Comparison of ENCODE assay signal across 8 cellular contexts in the genomic region with DNA sequence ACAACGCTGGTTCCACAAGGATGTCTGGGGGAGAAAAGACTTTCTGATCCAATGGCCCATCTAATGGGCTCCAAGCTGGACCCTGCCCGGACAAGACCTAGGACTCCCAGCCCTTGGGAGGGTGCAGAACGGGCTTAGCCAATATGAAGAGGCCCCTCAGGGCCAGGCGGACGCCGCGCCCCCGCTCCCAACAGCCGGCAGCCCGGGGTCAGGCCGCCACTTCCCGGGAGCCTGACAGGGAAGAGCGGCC. TPM values are rescaled to one million over a fixed set of nuclear protein-coding genes. Genes with fewer than 3 reads are reported as not detected.
DNase-seq lines count a peak whose midpoint lies in the region; ATAC-seq and TF ChIP-seq lines count a peak whose summit lies in the region.

No MANE protein-coding gene starts in this region.

- ATAC-seq in aorta (ENCODE audit: low FRiP score) (no peak), GM19452 (IDR thresholded peaks at IDR 0.05; ENCODE audit: unreplicated experiment) (no peak), GM19467 (IDR thresholded peaks at IDR 0.05; ENCODE audit: unreplicated experiment) (no peak)

- H3K27ac ChIP-seq in right atrium auricular region: peak overlapping the region; percentile 91 to 98
- peak overlapping the region in 57 of 59 donors; percentile 1 to 99 (median 84) for H3K27ac ChIP-seq in dorsolateral prefrontal cortex
- H3K27ac ChIP-seq in aorta (ENCODE audit: low read depth in 1 of 2, low read length in 2 of 2): peak overlapping the region in 1 of 2 donors; percentile 41

- intact Hi-C loops in cardiac septum (cut with DNase I) (loop anchor here (2.0 to 5.0 kb wide), 2 partner anchors 66 to 270 kb away; no protein-coding TSS in a partner anchor), dorsolateral prefrontal cortex (cut with DNase I) (loop anchor here in 1 of 2 donors (5.0 kb wide), 1 partner anchor 40 kb away; no protein-coding TSS in a partner anchor), aorta (cut with DNase I) (no loop called here)

- WGBS in aorta, 2 donors: 0 to 1% methylated on average over 13 of the region's 13 CpGs

- no peaks in the 10 kb centered on the region for H3K9me3 ChIP-seq in right atrium auricular region
- no peaks in the 10 kb centered on the region for H3K9me3 ChIP-seq in aorta (ENCODE audit: control insufficient read depth, low read length)

- H3K27me3 ChIP-seq in right atrium auricular region (no peaks in the 10 kb centered on the region), dorsolateral prefrontal cortex (no peaks in the 10 kb centered on the region), aorta (ENCODE audit: control insufficient read depth in 1 of 2, insufficient read depth in 2 of 2, low read length in 1 of 2) (no peaks in the 10 kb centered on the region)

- H3K4me1 ChIP-seq in right atrium auricular region (peaks cover 0 to 59% of the 10 kb centered on the region in 2 donors), aorta (ENCODE audit: control insufficient read depth in 1 of 2, insufficient read depth in 2 of 2, low read length in 2 of 2) (peaks cover 4 to 7% of the 10 kb centered on the region in 2 donors)

- H3K4me3 ChIP-seq in right atrium auricular region (peak overlapping the region; percentile 77 to 80), dorsolateral prefrontal cortex (peak overlapping the region; percentile 45 to 97 (median 85)), aorta (ENCODE audit: low read length in 2 of 2) (peak overlapping the region; percentile 58 to 80)

- DNase-seq in right atrium auricular region (ENCODE audit: low spot score) (no peak), cardiac septum (ENCODE audit: low spot score) (no peak), dorsolateral prefrontal cortex (peak in 1 of 10 donors; percentile 62), myocyte (ENCODE audit: low read depth) (peak; percentile 87), aorta (no peak), LoVo (ENCODE audit: low spot score) (no peak)

- TF ChIP-seq CTCF in right atrium auricular region (IDR thresholded peaks at IDR 0.05) (no peak), dorsolateral prefrontal cortex (IDR thresholded peaks at IDR 0.05 in 54 of 56, conservative IDR thresholded peaks at IDR 0.05 in 2 of 56; ENCODE audit: low read depth in 1 of 56, partially characterized antibody in 56 of 56) (no peak)

- H3K36me3 ChIP-seq in right atrium auricular region (no peaks in the 10 kb centered on the region), aorta (ENCODE audit: control insufficient read depth in 1 of 2, insufficient read depth in 2 of 2, low read length in 1 of 2) (no peaks in the 10 kb centered on the region)

RNA-seq across cellular contexts. Expression of a gene that starts 0.5 kb away (rescaled TPM):
- total RNA-seq in right atrium auricular region (10 to 100 TPM; 60.5 to 65.4 TPM), cardiac septum (50.5 TPM), dorsolateral prefrontal cortex (10 to 100 TPM; 11.8 to 97.5 (median 27.5) TPM), myocyte (304 and 381 TPM in 2 replicates), aorta (10 to 100 TPM; 39.8 to 68.1 TPM)
- 737 TPM for polyA plus RNA-seq in myocyte (2012)
- polyA plus RNA-seq in aorta: 10 to 100 TPM; 19.2 to 29.5 TPM

RNA-seq across cellular contexts. Expression of a gene that starts 30.3 kb away (rescaled TPM):
- total RNA-seq in right atrium auricular region (10 to 100 TPM; 13.4 to 96.7 TPM), cardiac septum (8.8 TPM), dorsolateral prefrontal cortex (10 to 100 TPM in 102 of 120 experiments, 1 to 10 TPM in 18; 4.7 to 42.5 (median 14.7) TPM), myocyte (220 and 230 TPM in 2 replicates), aorta (10 to 100 TPM; 51.5 to 70.9 TPM)
- polyA plus RNA-seq in myocyte (2012): 371 TPM
- 10 to 100 TPM; 12.8 to 23.3 TPM for polyA plus RNA-seq in aorta
